In the genomic region with DNA sequence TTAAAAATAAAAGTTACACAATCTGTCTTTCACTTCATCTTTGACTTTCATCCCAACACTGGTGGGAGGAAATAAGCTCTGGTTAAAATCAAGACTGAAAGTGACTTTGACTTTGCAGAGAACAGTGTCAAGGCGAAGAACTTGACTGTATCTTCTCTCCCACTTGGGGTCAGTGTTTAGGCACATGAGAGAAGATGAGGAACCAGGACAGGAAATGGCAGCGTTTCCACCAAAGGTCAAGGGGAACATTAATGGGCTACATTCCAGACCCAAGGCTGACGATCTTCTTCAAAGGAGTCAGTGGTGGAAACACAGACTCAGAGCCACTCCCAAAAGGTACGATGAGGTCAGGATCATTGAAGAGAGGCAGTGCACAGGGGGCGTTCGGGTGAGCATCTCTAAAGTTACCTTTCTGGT, we compare ENCODE assay signal across 9 cellular contexts.
A peak's percentile ranks its signal among the peaks of the same experiment; 100 is the strongest.
DNase-seq lines count a peak whose midpoint lies in the region; ATAC-seq and TF ChIP-seq lines count a peak whose summit lies in the region.
"Had no signal": no experiment of that assay in that cellular context is flagged by ENCODE, and none has a peak within 500 bp of the region (broad histone marks: within the 10 kb centered on the region; RNA-seq: fewer than 3 reads in every experiment).

No MANE protein-coding gene starts in this region.

- H2AFZ ChIP-seq in PC-9: peak overlapping the region; percentile 41; the same call in 1 of the 2 replicates

- intact Hi-C loops in PC-9 (cut with micrococcal nuclease; ENCODE audit: unreplicated experiment): loop anchor here (1.0 to 2.0 kb wide), 11 partner anchors 93 to 613 kb away; no protein-coding TSS in a partner anchor
- intact Hi-C loops in activated CD8-positive, alpha-beta T cell treated with anti-CD3 and anti-CD28 coated beads for 36 hours (cut with micrococcal nuclease): no loop called here

- CTCF ChIA-PET in PC-9 (lab: Charles Lee): interaction anchor here (0.6 to 1.5 kb wide), 5 partner anchors 191 to 607 kb away, joined by 3 to 7 read pairs (median 4); partner anchors contain the start of gene ENC1
- CTCF ChIA-PET in activated CD8-positive, alpha-beta T cell treated with anti-CD3 and anti-CD28 coated beads for 36 hours (lab: Charles Lee): no interaction called here

- POLR2A ChIA-PET in PC-9 (lab: Charles Lee; ENCODE audit: unreplicated experiment): interaction anchor here (0.6 to 1.1 kb wide), 3 partner anchors 73 to 360 kb away, joined by 3 to 9 read pairs (median 4); no protein-coding TSS in a partner anchor
- POLR2A ChIA-PET in activated CD8-positive, alpha-beta T cell treated with anti-CD3 and anti-CD28 coated beads for 36 hours (lab: Charles Lee): no interaction called here

- no peak overlapping the region for H3K27ac Mint-ChIP-seq in neural crest cell (ENCODE audit: unreplicated experiment)
- H3K27ac Mint-ChIP-seq in activated CD8-positive, alpha-beta T cell treated with anti-CD3 and anti-CD28 coated beads for 36 hours: no peak overlapping the region
- H3K27ac Mint-ChIP-seq: activated B cell treated with CpG ODN at 0.5 μM for 24 hours had no signal

- H3K27ac ChIP-seq in PC-9: peak overlapping the region; percentile 58

- no peaks in the 10 kb centered on the region for H3K79me2 ChIP-seq in PC-9 (ENCODE audit: low read depth)

- no peaks in the 10 kb centered on the region for H3K36me3 ChIP-seq in PC-9 (ENCODE audit: low read depth)

- H3K9me2 ChIP-seq in PC-9 (ENCODE audit: insufficient read depth): no peaks in the 10 kb centered on the region

- peak overlapping the region; percentile 54 for H3K4me2 ChIP-seq in PC-9

- DNase-seq in PC-9 (peak; percentile 69 to 83), erythroblast (lab: John Stamatoyannopoulos, UW) (peak; percentile 7 to 17), neural crest cell (ENCODE audit: low read depth, low spot score) (no peak), DMS79 (lab: John Stamatoyannopoulos, UW) (no peak)
- no peak for DNase-seq in activated CD8-positive, alpha-beta T cell treated with anti-CD3 and anti-CD28 coated beads for 36 hours
- DNase-seq: activated B cell treated with CpG ODN at 0.5 μM for 24 hours had no signal

- H3K36me3 Mint-ChIP-seq in neural crest cell (ENCODE audit: low read depth): no peaks in the 10 kb centered on the region
- H3K36me3 Mint-ChIP-seq in activated CD8-positive, alpha-beta T cell treated with anti-CD3 and anti-CD28 coated beads for 36 hours (ENCODE audit: low read depth): no peaks in the 10 kb centered on the region

- peaks cover 18% of the 10 kb centered on the region for H3K4me1 ChIP-seq in PC-9 (replicated peaks; ENCODE audit: insufficient read depth)

- H3K27me3 ChIP-seq in PC-9 (ENCODE audit: insufficient read depth, low read depth): no peaks in the 10 kb centered on the region

- BruUV-seq in PC-9 (replicated peaks; lab: Mats Ljungman, UMichigan): no TSS peak

- H3K4me1 Mint-ChIP-seq in neural crest cell: peaks cover 36% of the 10 kb centered on the region
- peaks cover 4% of the 10 kb centered on the region for H3K4me1 Mint-ChIP-seq in activated CD8-positive, alpha-beta T cell treated with anti-CD3 and anti-CD28 coated beads for 36 hours (ENCODE audit: low read depth)
- H3K4me1 Mint-ChIP-seq: activated B cell treated with CpG ODN at 0.5 μM for 24 hours had no signal

- ATAC-seq in GM18498 (IDR thresholded peaks at IDR 0.05; ENCODE audit: unreplicated experiment): peak; percentile 83
- ATAC-seq in HG03103 (IDR thresholded peaks at IDR 0.05; ENCODE audit: low read depth, unreplicated experiment): peak; percentile 77
- ATAC-seq in HG02970 (IDR thresholded peaks at IDR 0.05; ENCODE audit: low FRiP score, unreplicated experiment): no peak
- ATAC-seq in activated CD8-positive, alpha-beta T cell treated with anti-CD3 and anti-CD28 coated beads for 36 hours: no peak

- TF ChIP-seq POLR2A in erythroblast (IDR thresholded peaks at IDR 0.05; ENCODE audit: low read length): no peak

- H3K4me3 Mint-ChIP-seq in neural crest cell: no peak overlapping the region
- H3K4me3 Mint-ChIP-seq in activated CD8-positive, alpha-beta T cell treated with anti-CD3 and anti-CD28 coated beads for 36 hours: no peak overlapping the region
- H3K4me3 Mint-ChIP-seq: activated B cell treated with CpG ODN at 0.5 μM for 24 hours had no signal

- H3K27me3 Mint-ChIP-seq in neural crest cell (ENCODE audit: low read depth): no peaks in the 10 kb centered on the region
- H3K27me3 Mint-ChIP-seq in activated CD8-positive, alpha-beta T cell treated with anti-CD3 and anti-CD28 coated beads for 36 hours: peaks cover 1% of the 10 kb centered on the region

- TF ChIP-seq CTCF in PC-9 (conservative IDR thresholded peaks at IDR 0.05): peak; percentile 65
- TF ChIP-seq CTCF in neural crest cell (conservative IDR thresholded peaks at IDR 0.05): peak; percentile 58
- TF ChIP-seq CTCF in activated CD8-positive, alpha-beta T cell treated with anti-CD3 and anti-CD28 coated beads for 36 hours (IDR thresholded peaks at IDR 0.05): no peak

- no peaks in the 10 kb centered on the region for H3K9me3 Mint-ChIP-seq in neural crest cell
- no peaks in the 10 kb centered on the region for H3K9me3 Mint-ChIP-seq in activated CD8-positive, alpha-beta T cell treated with anti-CD3 and anti-CD28 coated beads for 36 hours
- H3K9me3 Mint-ChIP-seq: activated B cell treated with CpG ODN at 0.5 μM for 24 hours had no signal

- H3K4me3 ChIP-seq in PC-9: no peak overlapping the region

- H3K9me3 ChIP-seq in PC-9 (ENCODE audit: insufficient read depth, low read depth): no peaks in the 10 kb centered on the region

- no peaks in the 10 kb centered on the region for H4K20me1 ChIP-seq in PC-9 (ENCODE audit: insufficient read depth)

- peaks cover 8% of the 10 kb centered on the region; the same call in 1 of the 2 replicates for H3F3A ChIP-seq in PC-9 (ENCODE audit: insufficient read depth, low read depth)

Comparison
In these comparisons a context has a peak if more than half of its experiments do, and no peak if none do; other contexts are left out.
1. ATAC-seq: peak in GM18498 (single experiment) and HG03103 (single experiment); none in HG02970 (single experiment) and activated CD8-positive, alpha-beta T cell treated with anti-CD3 and anti-CD28 coated beads for 36 hours (single experiment).
2. DNase-seq: peak in PC-9 (2 of 2) and erythroblast (2 of 2); none in neural crest cell (single experiment), DMS79 (single experiment) and activated CD8-positive, alpha-beta T cell treated with anti-CD3 and anti-CD28 coated beads for 36 hours (single experiment).